ENCODE assay signal across 8 cellular contexts in the genomic region with DNA sequence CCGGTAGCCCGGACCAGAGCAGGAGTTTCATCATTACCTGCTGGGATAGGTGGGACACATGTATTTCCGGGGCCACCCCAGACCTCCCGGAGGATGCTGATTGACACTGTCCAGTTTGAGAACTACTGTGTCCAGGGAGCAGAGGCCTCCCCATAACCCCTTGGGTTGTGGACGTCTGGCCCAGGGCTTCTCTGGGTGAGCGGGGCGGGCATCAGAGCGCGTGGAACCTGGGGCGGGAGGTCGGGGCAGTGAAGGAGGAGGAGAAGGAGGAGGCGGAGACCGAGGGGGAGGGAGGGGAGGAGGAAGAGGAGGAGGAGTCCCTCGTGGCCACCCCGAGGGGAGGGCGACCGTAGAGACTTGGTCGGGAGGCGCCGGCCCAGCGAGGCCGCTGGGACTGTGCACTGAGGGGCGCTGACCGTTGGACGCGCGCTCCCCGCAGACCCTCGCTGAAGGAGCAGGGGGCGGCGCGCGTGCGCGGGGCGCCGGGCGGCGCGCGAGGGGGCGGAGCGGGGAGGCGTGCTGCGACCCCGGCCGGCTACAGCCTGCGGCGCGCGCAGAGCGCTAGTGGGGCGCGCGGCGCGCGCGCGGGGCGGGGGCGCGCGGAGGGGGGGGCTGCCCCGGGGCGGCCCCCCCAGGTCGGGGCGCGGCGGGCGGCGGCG. TPM values are rescaled to one million over a fixed set of nuclear protein-coding genes. Genes with fewer than 3 reads are reported as not detected.
DNase-seq lines count a peak whose midpoint lies in the region; ATAC-seq and TF ChIP-seq lines count a peak whose summit lies in the region.

A gene (plus strand): TSS at position 356 of the 659 bp plus-strand sequence. CDS start 366 bp downstream, outside the sequence.

- H2AFZ ChIP-seq in GM23338 = peak within 1 kb of the TSS; percentile 94

- H3K4me3 ChIP-seq in GM23338 (peak within 1 kb of the TSS; percentile 96), colonic mucosa (peak within 1 kb of the TSS; percentile 62), right lobe of liver (peak within 1 kb of the TSS; percentile 48 to 68 (median 54))

- H3K4me1 Mint-ChIP-seq in GM23338 = peaks cover 42% of the 10 kb centered on the region

- peak; percentile 65 for ATAC-seq in GM23338
- peak; percentile 66 to 77 (median 72) for ATAC-seq in right lobe of liver

- H3K27ac ChIP-seq in GM23338 (ENCODE audit: low read depth) (peak within 1 kb of the TSS; percentile 66; the same call in 1 of the 2 replicates), colonic mucosa (peak within 1 kb of the TSS; percentile 32), right lobe of liver (peak within 1 kb of the TSS in 2 of 3 donors; percentile 37 to 54)

- H3K9me2 ChIP-seq in GM23338 (ENCODE audit: insufficient read depth) = no peaks in the 10 kb centered on the region

- H3K4me1 ChIP-seq in GM23338 (ENCODE audit: insufficient read depth) (peaks cover 39% of the 10 kb centered on the region), colonic mucosa (no peaks in the 10 kb centered on the region), right lobe of liver (peaks cover 0 to 17% (median 0%) of the 10 kb centered on the region in 4 donors)

- no peak within 1 kb of the TSS; the same call in 1 of the 2 replicates for H3K27ac Mint-ChIP-seq in GM23338

- H3K9me3 Mint-ChIP-seq in GM23338 = no peaks in the 10 kb centered on the region

- TF ChIP-seq POLR2A in right lobe of liver (IDR thresholded peaks at IDR 0.05) = peak; percentile 27

- peaks cover 15% of the 10 kb centered on the region for H3K27me3 Mint-ChIP-seq in GM23338 (ENCODE audit: insufficient read depth, low read depth, poor library complexity)

- peak within 1 kb of the TSS; percentile 19 to 71 for H3K9ac ChIP-seq in colonic mucosa (ENCODE audit: low read depth in 2 of 2, low read length in 2 of 2)

- H3K27me3 ChIP-seq in GM23338 (ENCODE audit: insufficient read depth) = peaks cover 17% of the 10 kb centered on the region
- no peaks in the 10 kb centered on the region for H3K27me3 ChIP-seq in colonic mucosa
- peaks cover 0 to 6% of the 10 kb centered on the region in 2 donors for H3K27me3 ChIP-seq in right lobe of liver

- peaks cover 14% of the 10 kb centered on the region for H4K20me1 ChIP-seq in GM23338 (replicated peaks; ENCODE audit: insufficient read depth)

- H3K9me3 ChIP-seq in colonic mucosa = no peaks in the 10 kb centered on the region
- no peaks in the 10 kb centered on the region for H3K9me3 ChIP-seq in right lobe of liver

- peak; percentile 5 for DNase-seq in DMS53 treated with DMSO at 0.1 percent for 48 hours (lab: John Stamatoyannopoulos, UW; ENCODE audit: unreplicated experiment)
- DNase-seq in GM23338 (ENCODE audit: low spot score) = peak; percentile 75
- DNase-seq in NCI-H1092 (lab: John Stamatoyannopoulos, UW) = peak; percentile 16
- peak; percentile 35 for DNase-seq in activated CD4-positive, alpha-beta T cell treated with anti-CD3 and anti-CD28 coated beads for 1 hour
- peak; percentile 77 for DNase-seq in colonic mucosa
- peak; percentile 58 to 76 (median 71) for DNase-seq in right lobe of liver
- peak; percentile 42 to 51 for DNase-seq in stimulated activated CD4-positive, alpha-beta T cell treated with anti-CD3 and anti-CD28 coated beads, Interleukin-4, amount 100 ng/mL, for 48 hours (ENCODE audit: low read depth in 2 of 2)
- DNase-seq in DMS153 treated with DMSO at 0.1 percent for 48 hours (lab: John Stamatoyannopoulos, UW; ENCODE audit: unreplicated experiment) = no peak

- no peaks in the 10 kb centered on the region for H3F3A ChIP-seq in GM23338 (replicated peaks; ENCODE audit: low read depth)

- peak within 1 kb of the TSS; percentile 88 for H3K4me3 Mint-ChIP-seq in GM23338

- intact Hi-C loops in colonic mucosa (cut with DNase I) = no loop called here
- intact Hi-C loops in right lobe of liver (cut with DNase I) = no loop called here

- WGBS in right lobe of liver (ENCODE audit: insufficient coverage, low coverage, low lambda C conversion rate, missing lambda C conversion rate) = 7% methylated on average over 8 of the region's 73 CpGs

- peak within 1 kb of the TSS; percentile 97 for H3K4me2 ChIP-seq in GM23338

- no peaks in the 10 kb centered on the region; the same call in 2 of the 3 replicates for H3K36me3 Mint-ChIP-seq in GM23338 (ENCODE audit: low read depth)

- TF ChIP-seq CTCF in GM23338 (conservative IDR thresholded peaks at IDR 0.05; ENCODE audit: low read depth in 2 of 2) (no peak), colonic mucosa (IDR thresholded peaks at IDR 0.05) (no peak), right lobe of liver (IDR thresholded peaks at IDR 0.05) (no peak)

- H3K36me3 ChIP-seq in GM23338 (ENCODE audit: insufficient read depth) = no peaks in the 10 kb centered on the region
- H3K36me3 ChIP-seq in colonic mucosa = no peaks in the 10 kb centered on the region
- H3K36me3 ChIP-seq in right lobe of liver = no peaks in the 10 kb centered on the region

- peaks cover 40% of the 10 kb centered on the region for H3K79me2 ChIP-seq in GM23338 (replicated peaks; ENCODE audit: insufficient read depth)

TF ChIP-seq in GM23338, 12 proteins besides CTCF, POLR2A, EP300 and RAD21:
- TF ChIP-seq POLR2AphosphoS5 (IDR thresholded peaks at IDR 0.05; ENCODE audit: low read depth) = peak; percentile 70
- no peak for TF ChIP-seq EZH2phosphoT487 (IDR thresholded peaks at IDR 0.05; ENCODE audit: unreplicated experiment)
- TF ChIP-seq JUNB (IDR thresholded peaks at IDR 0.05; ENCODE audit: unreplicated experiment) = no peak

RNA-seq across cellular contexts. Expression of the gene that starts here (rescaled TPM):
- 24.9 and 25.3 TPM in 2 replicates for total RNA-seq in GM23338 (2014; rRNA removed; shearing (Covaris generic))
- polyA plus RNA-seq in GM23338 (2016; fragmentation: Nextera tagmentation; extraction: Ambion mirVana) = 6.0 and 6.4 TPM in 2 replicates
- total RNA-seq in colonic mucosa (1 to 10 TPM; 2.9 to 5.3 TPM), right lobe of liver (1 to 10 TPM; 1.1 to 4.9 (median 3.6) TPM)
